ENCODE assay signal across 1 cellular context in the genomic region with DNA sequence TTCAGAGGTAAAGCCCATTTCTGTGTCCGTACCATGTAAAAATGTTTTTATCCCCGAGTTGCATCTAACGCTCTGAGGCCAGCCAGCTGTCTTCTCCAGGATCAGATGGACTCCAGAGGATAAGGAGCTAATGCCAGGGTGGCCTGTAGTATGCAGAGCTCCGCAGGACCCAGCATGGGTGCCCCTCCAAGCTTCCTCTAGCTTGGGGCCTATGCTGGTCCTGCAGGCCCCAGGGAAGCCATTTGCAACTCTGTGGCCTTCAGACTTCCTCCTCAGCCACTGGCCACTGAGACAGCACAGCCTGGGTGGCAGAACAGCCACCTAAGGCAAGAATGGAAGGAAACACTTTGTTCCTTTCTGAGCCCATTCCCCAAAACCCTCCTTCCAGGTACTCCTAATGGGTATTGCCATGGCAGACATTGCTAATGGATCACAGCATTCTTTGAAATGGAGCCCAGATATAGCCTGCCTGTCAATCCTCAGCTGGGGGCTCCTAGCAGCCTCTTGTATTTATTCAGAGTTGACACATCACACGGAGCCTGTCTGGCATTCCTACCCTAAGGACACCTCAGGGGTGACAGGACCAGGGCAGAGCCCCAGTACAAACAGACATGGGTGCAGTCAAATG.
TF ChIP-seq lines count a peak whose summit lies in the region.

No MANE protein-coding gene starts in this region.

TF ChIP-seq in WTC11, 78 proteins besides CTCF, POLR2A, EP300 and RAD21:
- no peak for TF ChIP-seq ZBTB21 (CRISPR knock-in tag; IDR thresholded peaks at IDR 0.05; ENCODE audit: borderline replicate concordance)
- no peak for TF ChIP-seq ERG (CRISPR knock-in tag; IDR thresholded peaks at IDR 0.05)
- no peak for TF ChIP-seq FOXK1 (CRISPR knock-in tag; IDR thresholded peaks at IDR 0.05)
- TF ChIP-seq ZNF121 (CRISPR knock-in tag; IDR thresholded peaks at IDR 0.05): no peak
- TF ChIP-seq, protein P1, sequence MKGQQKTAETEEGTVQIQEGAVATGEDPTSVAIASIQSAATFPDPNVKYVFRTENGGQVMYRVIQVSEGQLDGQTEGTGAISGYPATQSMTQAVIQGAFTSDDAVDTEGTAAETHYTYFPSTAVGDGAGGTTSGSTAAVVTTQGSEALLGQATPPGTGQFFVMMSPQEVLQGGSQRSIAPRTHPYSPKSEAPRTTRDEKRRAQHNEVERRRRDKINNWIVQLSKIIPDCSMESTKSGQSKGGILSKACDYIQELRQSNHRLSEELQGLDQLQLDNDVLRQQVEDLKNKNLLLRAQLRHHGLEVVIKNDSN (CRISPR knock-in tag; IDR thresholded peaks at IDR 0.05): no peak
- no peak for TF ChIP-seq MXD4 (CRISPR knock-in tag; IDR thresholded peaks at IDR 0.05; ENCODE audit: borderline replicate concordance)
- TF ChIP-seq JUN (CRISPR knock-in tag; IDR thresholded peaks at IDR 0.05): no peak
- TF ChIP-seq ZNF232 (CRISPR knock-in tag; IDR thresholded peaks at IDR 0.05): no peak
- TF ChIP-seq PREB (CRISPR knock-in tag; IDR thresholded peaks at IDR 0.05; ENCODE audit: borderline replicate concordance): no peak
- no peak for TF ChIP-seq IRF2 (CRISPR knock-in tag; IDR thresholded peaks at IDR 0.05; ENCODE audit: borderline replicate concordance, low read depth)
- no peak for TF ChIP-seq TEAD4 (CRISPR knock-in tag; IDR thresholded peaks at IDR 0.05)
- no peak for TF ChIP-seq RORB (CRISPR knock-in tag; IDR thresholded peaks at IDR 0.05)
- no peak for TF ChIP-seq GRHL2 (CRISPR knock-in tag; IDR thresholded peaks at IDR 0.05; ENCODE audit: insufficient replicate concordance, severe bottlenecking)
- TF ChIP-seq, protein P2, sequence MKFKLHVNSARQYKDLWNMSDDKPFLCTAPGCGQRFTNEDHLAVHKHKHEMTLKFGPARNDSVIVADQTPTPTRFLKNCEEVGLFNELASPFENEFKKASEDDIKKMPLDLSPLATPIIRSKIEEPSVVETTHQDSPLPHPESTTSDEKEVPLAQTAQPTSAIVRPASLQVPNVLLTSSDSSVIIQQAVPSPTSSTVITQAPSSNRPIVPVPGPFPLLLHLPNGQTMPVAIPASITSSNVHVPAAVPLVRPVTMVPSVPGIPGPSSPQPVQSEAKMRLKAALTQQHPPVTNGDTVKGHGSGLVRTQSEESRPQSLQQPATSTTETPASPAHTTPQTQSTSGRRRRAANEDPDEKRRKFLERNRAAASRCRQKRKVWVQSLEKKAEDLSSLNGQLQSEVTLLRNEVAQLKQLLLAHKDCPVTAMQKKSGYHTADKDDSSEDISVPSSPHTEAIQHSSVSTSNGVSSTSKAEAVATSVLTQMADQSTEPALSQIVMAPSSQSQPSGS (CRISPR knock-in tag; IDR thresholded peaks at IDR 0.05; ENCODE audit: borderline replicate concordance, low read depth): no peak
- TF ChIP-seq USF2 (CRISPR knock-in tag; IDR thresholded peaks at IDR 0.05): no peak
- TF ChIP-seq ZNF512 (CRISPR knock-in tag; IDR thresholded peaks at IDR 0.05; ENCODE audit: borderline replicate concordance): no peak
- TF ChIP-seq ATF1 (CRISPR knock-in tag; IDR thresholded peaks at IDR 0.05): no peak
- TF ChIP-seq, protein P3, sequence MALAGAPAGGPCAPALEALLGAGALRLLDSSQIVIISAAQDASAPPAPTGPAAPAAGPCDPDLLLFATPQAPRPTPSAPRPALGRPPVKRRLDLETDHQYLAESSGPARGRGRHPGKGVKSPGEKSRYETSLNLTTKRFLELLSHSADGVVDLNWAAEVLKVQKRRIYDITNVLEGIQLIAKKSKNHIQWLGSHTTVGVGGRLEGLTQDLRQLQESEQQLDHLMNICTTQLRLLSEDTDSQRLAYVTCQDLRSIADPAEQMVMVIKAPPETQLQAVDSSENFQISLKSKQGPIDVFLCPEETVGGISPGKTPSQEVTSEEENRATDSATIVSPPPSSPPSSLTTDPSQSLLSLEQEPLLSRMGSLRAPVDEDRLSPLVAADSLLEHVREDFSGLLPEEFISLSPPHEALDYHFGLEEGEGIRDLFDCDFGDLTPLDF (CRISPR knock-in tag; IDR thresholded peaks at IDR 0.05): no peak
